In genomic region chr9:122213102-122213588, GRCh38 we compare ENCODE assay signal across 7 cellular contexts. TPM values are rescaled to one million over a fixed set of nuclear protein-coding genes. Genes with fewer than 3 reads are reported as not detected.
DNase-seq lines count a peak whose midpoint lies in the region; ATAC-seq and TF ChIP-seq lines count a peak whose summit lies in the region.
"Had no signal": no experiment of that assay in that cellular context is flagged by ENCODE, and none has a peak within 500 bp of the region (broad histone marks: within the 10 kb centered on the region; RNA-seq: fewer than 3 reads in every experiment).

No MANE protein-coding gene starts in this region.

- peak overlapping the region in 4 of 11 experiments; percentile 26 to 43 (median 33); a peak in 3 of 22 replicates for H3K27ac ChIP-seq in BLaER1 treated with 17β-estradiol and CSF1 and Interleukin-3, amounts not matched to agents 10 nM and 100 nM
- no peak overlapping the region for H3K27ac ChIP-seq in SJCRH30
- no peak overlapping the region for H3K27ac ChIP-seq in left lung

- H3K4me1 ChIP-seq in BLaER1 treated with 17β-estradiol and CSF1 and Interleukin-3, amounts not matched to agents 10 nM and 100 nM: peaks cover 9 to 29% (median 23%) of the 10 kb centered on the region in 10 experiments
- H3K4me1 ChIP-seq in SJCRH30 (peaks cover 7% of the 10 kb centered on the region), left lung (peaks cover 4 to 8% of the 10 kb centered on the region in 2 donors)

- no peaks in the 10 kb centered on the region for H3K9me3 ChIP-seq in BLaER1 treated with 17β-estradiol and CSF1 and Interleukin-3, amounts not matched to agents 10 nM and 100 nM (replicated peaks in 1 of 11)
- no peaks in the 10 kb centered on the region for H3K9me3 ChIP-seq in SJCRH30 (replicated peaks)
- H3K9me3 ChIP-seq in left lung: no peaks in the 10 kb centered on the region

- H3K4me2 ChIP-seq in BLaER1 treated with 17β-estradiol and CSF1 and Interleukin-3, amounts not matched to agents 10 nM and 100 nM: peak overlapping the region; percentile 76 to 93 (median 87)

- H3K27me3 ChIP-seq in BLaER1 treated with 17β-estradiol and CSF1 and Interleukin-3, amounts not matched to agents 10 nM and 100 nM: peaks cover 36 to 65% (median 53%) of the 10 kb centered on the region in 11 experiments
- no peaks in the 10 kb centered on the region for H3K27me3 ChIP-seq in SJCRH30
- H3K27me3 ChIP-seq in left lung: peaks cover 54 to 88% of the 10 kb centered on the region in 2 donors

- no peak for TF ChIP-seq CTCF in left lung (IDR thresholded peaks at IDR 0.05)

- H3K36me3 ChIP-seq in BLaER1 treated with 17β-estradiol and CSF1 and Interleukin-3, amounts not matched to agents 10 nM and 100 nM: no peaks in the 10 kb centered on the region
- no peaks in the 10 kb centered on the region for H3K36me3 ChIP-seq in SJCRH30
- no peaks in the 10 kb centered on the region for H3K36me3 ChIP-seq in left lung

- ATAC-seq in left lung (no peak), GM21367 (IDR thresholded peaks at IDR 0.05; ENCODE audit: unreplicated experiment) (no peak)

- H3K4me3 ChIP-seq in BLaER1 treated with 17β-estradiol and CSF1 and Interleukin-3, amounts not matched to agents 10 nM and 100 nM: peak overlapping the region; percentile 44 to 65 (median 50)
- H3K4me3 ChIP-seq in SJCRH30 (peak overlapping the region; percentile 54), left lung (peak overlapping the region; percentile 21 to 41)

- intact Hi-C loops in left lung (cut with DNase I): loop anchor here in 1 of 2 donors (10.0 kb wide), 1 partner anchor 48 kb away; no protein-coding TSS in a partner anchor

- DNase-seq in SJCRH30: no peak
- no peak for DNase-seq in left lung
- DNase-seq in NK-92 treated with Interleukin-12 subunit alpha and Interleukin-12 subunit beta, amount 100 ng/mL, for 24 hours (lab: John Stamatoyannopoulos, UW): no peak
- DNase-seq in stimulated activated CD4-positive, alpha-beta T cell treated with anti-CD3 and anti-CD28 coated beads, Interleukin-12 subunit alpha, Interleukin-12 subunit beta, amount 100 ng/mL, for 4 hours: no peak

- H4K20me1 ChIP-seq in BLaER1 treated with 17β-estradiol and CSF1 and Interleukin-3, amounts not matched to agents 10 nM and 100 nM: peaks cover 0 to 16% (median 0%) of the 10 kb centered on the region in 11 experiments; a peak in 2 of 22 replicates

- peak overlapping the region in 6 of 11 experiments; percentile 5 to 57 (median 36); a peak in 8 of 22 replicates for H3K9ac ChIP-seq in BLaER1 treated with 17β-estradiol and CSF1 and Interleukin-3, amounts not matched to agents 10 nM and 100 nM

RNA-seq across cellular contexts. Expression of gene LHX6, which starts 15.6 kb away (rescaled TPM):
- total RNA-seq in SJCRH30 (2014; rRNA removed; shearing (Covaris generic)): 6.1 and 6.3 TPM in 2 replicates
- total RNA-seq in left lung: 1 to 10 TPM; 4.8 to 9.1 TPM

RNA-seq across cellular contexts. Expression of gene RBM18, which starts 51.5 kb away (rescaled TPM):
- 23.9 and 29.4 TPM in 2 replicates for total RNA-seq in SJCRH30 (2014; rRNA removed; shearing (Covaris generic))
- total RNA-seq in left lung: 10 to 100 TPM; 17.8 to 21.6 TPM

RNA-seq across cellular contexts. Expression of gene MRRF, which starts 51.5 kb away (rescaled TPM):
- 68.0 and 72.0 TPM in 2 replicates for total RNA-seq in SJCRH30 (2014; rRNA removed; shearing (Covaris generic))
- total RNA-seq in left lung: 10 to 100 TPM; 21.3 to 35.7 TPM

RNA-seq across cellular contexts. Expression of gene MORN5, which starts 53.4 kb away (rescaled TPM):
- not detected in 2 replicates for total RNA-seq in SJCRH30 (2014; rRNA removed; shearing (Covaris generic))
- total RNA-seq in left lung: 1 to 10 TPM in 1 of 2 donors, not detected in 1; 3.0 TPM
- total RNA-seq: Daoy had no signal

RNA-seq across cellular contexts. Expression of gene NDUFA8, which starts 53.6 kb away (rescaled TPM):
- total RNA-seq in SJCRH30 (2014; rRNA removed; shearing (Covaris generic)): 96.1 and 98.8 TPM in 2 replicates
- 10 to 100 TPM; 42.9 to 43.4 TPM for total RNA-seq in left lung
